Comparison of ENCODE assay signal across 7 cellular contexts in genomic region chr21:14028619-14029018, GRCh38.
DNase-seq lines count a peak whose midpoint lies in the region; ATAC-seq, FAIRE-seq and TF ChIP-seq lines count a peak whose summit lies in the region.
"Not testable (repeated sequence)": the region's sequence is repeated elsewhere in the genome, so short reads cannot be mapped to it uniquely, and the experiment has no call there.

No MANE protein-coding gene starts in this region.

- H3K79me2 ChIP-seq in KMS-11 (ENCODE audit: insufficient read depth, low read depth) (peaks cover 16% of the 10 kb centered on the region; the same call in 1 of the 2 replicates), SU-DHL-6 (ENCODE audit: insufficient read depth, low read length) (peaks cover 34% of the 10 kb centered on the region)
- H3K79me2 ChIP-seq in HepG2 (ENCODE audit: insufficient read depth, low read length), result not testable (repeated sequence)

- DNase-seq in chondrocyte (ENCODE audit: low spot score); HepG2 (ENCODE audit: low spot score): not testable (repeated sequence)

- H3K9ac ChIP-seq in ES-I3 (ENCODE audit: low read depth, low read length), result peak overlapping the region; percentile 21
- not testable (repeated sequence) for H3K9ac ChIP-seq in KMS-11; HepG2 (ENCODE audit: insufficient read depth, low read depth, low read length)
- peak overlapping the region; percentile 68 for H3K9ac ChIP-seq in SU-DHL-6 (ENCODE audit: low read length)

- H3K27me3 ChIP-seq in KMS-11 (ENCODE audit: insufficient read depth, low read depth); SU-DHL-6 (ENCODE audit: low read length); HepG2 (ENCODE audit: control insufficient read depth in 1 of 2, insufficient read depth in 2 of 2, low read length in 2 of 2); neuron (ENCODE audit: insufficient read depth, low read length): not testable (repeated sequence)

- not testable (repeated sequence) for BruUV-seq in HepG2 (replicated peaks; lab: Mats Ljungman, UMichigan)

- peak overlapping the region; percentile 87 for H3K4me3 Mint-ChIP-seq in activated T-helper 17 cell treated with anti-CD3 and anti-CD28 coated beads, Interleukin-2, amount 50 U/mL, for 72 hours
- H3K4me3 Mint-ChIP-seq in chondrocyte (ENCODE audit: unreplicated experiment), result peak overlapping the region; percentile 86

- TF ChIP-seq RAD21 in HepG2 (CRISPR knock-in tag; IDR thresholded peaks at IDR 0.05), result not testable (repeated sequence)

- H3K27ac Mint-ChIP-seq in activated T-helper 17 cell treated with anti-CD3 and anti-CD28 coated beads, Interleukin-2, amount 50 U/mL, for 72 hours; chondrocyte (ENCODE audit: unreplicated experiment): not testable (repeated sequence)

- not testable (repeated sequence) for H3K36me3 Mint-ChIP-seq in activated T-helper 17 cell treated with anti-CD3 and anti-CD28 coated beads, Interleukin-2, amount 50 U/mL, for 72 hours (ENCODE audit: low read depth); chondrocyte (ENCODE audit: low read depth)

- TF ChIP-seq POLR2A in HepG2 (IDR thresholded peaks at IDR 0.05; ENCODE audit: insufficient read depth in 1 of 2, low read depth in 2 of 2, low read length in 2 of 2), result not testable (repeated sequence)

- not testable (repeated sequence) for H4K20me1 ChIP-seq in KMS-11 (ENCODE audit: insufficient read depth); SU-DHL-6 (ENCODE audit: low read depth, low read length); HepG2 (ENCODE audit: insufficient read depth, low read length)

- H3K4me3 ChIP-seq in KMS-11 (IDR thresholded peaks at IDR 0.05; ENCODE audit: insufficient read depth, low read depth, low read length); HepG2 (replicated peaks in 1 of 3; ENCODE audit: insufficient read depth in 1 of 3, low read depth in 2 of 3, low read length in 3 of 3): not testable (repeated sequence)
- H3K4me3 ChIP-seq in SU-DHL-6 (ENCODE audit: insufficient read depth, low read length, poor library complexity, severe bottlenecking) (peak overlapping the region; percentile 77), neuron (ENCODE audit: low read length) (peak overlapping the region; percentile 94)

- H3K27ac ChIP-seq in KMS-11; SU-DHL-6 (ENCODE audit: low read depth, low read length); HepG2 (ENCODE audit: extremely low read length, insufficient read depth, low read length): not testable (repeated sequence)

- not testable (repeated sequence) for TF ChIP-seq CTCF in KMS-11 (conservative IDR thresholded peaks at IDR 0.05; ENCODE audit: low read depth, low read length); SU-DHL-6 (IDR thresholded peaks at IDR 0.05; ENCODE audit: insufficient read depth, low read length, poor library complexity, severe bottlenecking); chondrocyte (IDR thresholded peaks at IDR 0.05); HepG2 (CRISPR knock-in tag; IDR thresholded peaks at IDR 0.05)

- H3K9me3 ChIP-seq in ES-I3 (ENCODE audit: control insufficient read depth, insufficient read depth, low read length); SU-DHL-6 (ENCODE audit: insufficient read depth, low read length); HepG2 (ENCODE audit: low read length); neuron (ENCODE audit: low read length): not testable (repeated sequence)

- not testable (repeated sequence) for H3K36me3 ChIP-seq in ES-I3 (ENCODE audit: insufficient read depth, low read length); KMS-11 (ENCODE audit: insufficient read depth); SU-DHL-6 (ENCODE audit: low read length); HepG2 (replicated peaks in 1 of 2; ENCODE audit: control insufficient read depth in 1 of 2, insufficient read depth in 2 of 2, low read length in 2 of 2); neuron (ENCODE audit: insufficient read depth, low read length)

- not testable (repeated sequence) for FAIRE-seq in HepG2 (lab: Jason Lieb, UNC)

- TF ChIP-seq EP300 in HepG2 (IDR thresholded peaks at IDR 0.05; ENCODE audit: low read depth in 2 of 2, low read length in 2 of 2); HepG2 (CRISPR knock-in tag; IDR thresholded peaks at IDR 0.05; ENCODE audit: borderline replicate concordance): not testable (repeated sequence)

- ATAC-seq in activated T-helper 17 cell treated with anti-CD3 and anti-CD28 coated beads, Interleukin-2, amount 50 U/mL, for 72 hours (replicated peaks); HepG2: not testable (repeated sequence)

- in situ Hi-C loops in HepG2 (cut with HindIII; ENCODE audit: extremely low pct_ligation_motif_present, low pct_unique_long_range_greater_than_20kb), result not testable (repeated sequence)

- CTCF ChIA-PET in HepG2 (lab: Yijun Ruan, JAX; ENCODE audit: low intra/inter-chr PET ratio, low total read pairs), result not testable (repeated sequence)

- not testable (repeated sequence) for H3K4me1 ChIP-seq in ES-I3 (ENCODE audit: insufficient read depth, low read length); KMS-11 (ENCODE audit: low read depth, poor library complexity, severe bottlenecking); neuron (ENCODE audit: insufficient read depth, low read length)
- H3K4me1 ChIP-seq in HepG2 (ENCODE audit: insufficient read depth, low read length), result peaks cover 13% of the 10 kb centered on the region; the same call in 1 of the 2 replicates

- POLR2A ChIA-PET in HepG2 (lab: Yijun Ruan, JAX), result not testable (repeated sequence)

- H3K9me3 Mint-ChIP-seq in activated T-helper 17 cell treated with anti-CD3 and anti-CD28 coated beads, Interleukin-2, amount 50 U/mL, for 72 hours; chondrocyte (ENCODE audit: low read depth): not testable (repeated sequence)

- H3K4me2 ChIP-seq in KMS-11, result peak overlapping the region; percentile 10; the same call in 1 of the 2 replicates
- H3K4me2 ChIP-seq in SU-DHL-6 (ENCODE audit: low read depth, low read length, poor library complexity, severe bottlenecking), result peak overlapping the region; percentile 87
- 0 out of 2 replicates have a peak overlapping the region, but pooled peaks have one; percentile 12 for H3K4me2 ChIP-seq in HepG2 (ENCODE audit: low read depth, low read length)

- not testable (repeated sequence) for H3K4me1 Mint-ChIP-seq in activated T-helper 17 cell treated with anti-CD3 and anti-CD28 coated beads, Interleukin-2, amount 50 U/mL, for 72 hours; chondrocyte (ENCODE audit: low read depth)

- intact Hi-C loops in HepG2 (cut with micrococcal nuclease; ENCODE audit: unreplicated experiment), result not testable (repeated sequence)

- H3K9me2 ChIP-seq in SU-DHL-6 (replicated peaks; ENCODE audit: insufficient read depth, low read length), result not testable (repeated sequence)

- H3K27me3 Mint-ChIP-seq in activated T-helper 17 cell treated with anti-CD3 and anti-CD28 coated beads, Interleukin-2, amount 50 U/mL, for 72 hours; chondrocyte (ENCODE audit: low read depth): not testable (repeated sequence)

- not testable (repeated sequence) for H3F3A ChIP-seq in SU-DHL-6 (ENCODE audit: insufficient read depth)

- 84% methylated on average over 2 of the region's 2 CpGs for WGBS in HepG2 (ENCODE audit: low lambda C conversion rate)

- not testable (repeated sequence) for H2AFZ ChIP-seq in KMS-11 (ENCODE audit: low read depth); SU-DHL-6 (ENCODE audit: low read depth, low read length, severe bottlenecking); HepG2 (ENCODE audit: low read length); neuron (ENCODE audit: low read depth, low read length)

Comparison
In these comparisons a context has a peak if more than half of its experiments do, and no peak if none do; other contexts are left out.
1. H3K4me2 ChIP-seq: peak in every context shown above with its lines; median percentile 87 in SU-DHL-6; 12 in HepG2; 10 in KMS-11.